ENCODE assay signal across 1 cellular context in genomic region chr1:33372677-33373076, GRCh38.
TF ChIP-seq lines count a peak whose summit lies in the region.

No MANE protein-coding gene starts in this region.

TF ChIP-seq in HepG2, 621 proteins besides CTCF, POLR2A, EP300 and RAD21:
- TF ChIP-seq HNRNPK (IDR thresholded peaks at IDR 0.05; ENCODE audit: low read depth, low read length, poor library complexity, severe bottlenecking) (no peak), DRAP1 (CRISPR knock-in tag; IDR thresholded peaks at IDR 0.05) (no peak), RNF219 (CRISPR knock-in tag; IDR thresholded peaks at IDR 0.05) (no peak), HHEX (CRISPR knock-in tag; IDR thresholded peaks at IDR 0.05) (no peak), ZNF879 (CRISPR knock-in tag; IDR thresholded peaks at IDR 0.05) (no peak), CENPX (CRISPR knock-in tag; IDR thresholded peaks at IDR 0.05) (no peak), KDM5B (CRISPR knock-in tag; IDR thresholded peaks at IDR 0.05; ENCODE audit: borderline replicate concordance) (no peak), NFYC (CRISPR knock-in tag; IDR thresholded peaks at IDR 0.05) (no peak), CERS6 (CRISPR knock-in tag; IDR thresholded peaks at IDR 0.05) (no peak), NR2F2 (IDR thresholded peaks at IDR 0.05; ENCODE audit: borderline replicate concordance, low read depth) (no peak)
- TF ChIP-seq, protein P1, sequence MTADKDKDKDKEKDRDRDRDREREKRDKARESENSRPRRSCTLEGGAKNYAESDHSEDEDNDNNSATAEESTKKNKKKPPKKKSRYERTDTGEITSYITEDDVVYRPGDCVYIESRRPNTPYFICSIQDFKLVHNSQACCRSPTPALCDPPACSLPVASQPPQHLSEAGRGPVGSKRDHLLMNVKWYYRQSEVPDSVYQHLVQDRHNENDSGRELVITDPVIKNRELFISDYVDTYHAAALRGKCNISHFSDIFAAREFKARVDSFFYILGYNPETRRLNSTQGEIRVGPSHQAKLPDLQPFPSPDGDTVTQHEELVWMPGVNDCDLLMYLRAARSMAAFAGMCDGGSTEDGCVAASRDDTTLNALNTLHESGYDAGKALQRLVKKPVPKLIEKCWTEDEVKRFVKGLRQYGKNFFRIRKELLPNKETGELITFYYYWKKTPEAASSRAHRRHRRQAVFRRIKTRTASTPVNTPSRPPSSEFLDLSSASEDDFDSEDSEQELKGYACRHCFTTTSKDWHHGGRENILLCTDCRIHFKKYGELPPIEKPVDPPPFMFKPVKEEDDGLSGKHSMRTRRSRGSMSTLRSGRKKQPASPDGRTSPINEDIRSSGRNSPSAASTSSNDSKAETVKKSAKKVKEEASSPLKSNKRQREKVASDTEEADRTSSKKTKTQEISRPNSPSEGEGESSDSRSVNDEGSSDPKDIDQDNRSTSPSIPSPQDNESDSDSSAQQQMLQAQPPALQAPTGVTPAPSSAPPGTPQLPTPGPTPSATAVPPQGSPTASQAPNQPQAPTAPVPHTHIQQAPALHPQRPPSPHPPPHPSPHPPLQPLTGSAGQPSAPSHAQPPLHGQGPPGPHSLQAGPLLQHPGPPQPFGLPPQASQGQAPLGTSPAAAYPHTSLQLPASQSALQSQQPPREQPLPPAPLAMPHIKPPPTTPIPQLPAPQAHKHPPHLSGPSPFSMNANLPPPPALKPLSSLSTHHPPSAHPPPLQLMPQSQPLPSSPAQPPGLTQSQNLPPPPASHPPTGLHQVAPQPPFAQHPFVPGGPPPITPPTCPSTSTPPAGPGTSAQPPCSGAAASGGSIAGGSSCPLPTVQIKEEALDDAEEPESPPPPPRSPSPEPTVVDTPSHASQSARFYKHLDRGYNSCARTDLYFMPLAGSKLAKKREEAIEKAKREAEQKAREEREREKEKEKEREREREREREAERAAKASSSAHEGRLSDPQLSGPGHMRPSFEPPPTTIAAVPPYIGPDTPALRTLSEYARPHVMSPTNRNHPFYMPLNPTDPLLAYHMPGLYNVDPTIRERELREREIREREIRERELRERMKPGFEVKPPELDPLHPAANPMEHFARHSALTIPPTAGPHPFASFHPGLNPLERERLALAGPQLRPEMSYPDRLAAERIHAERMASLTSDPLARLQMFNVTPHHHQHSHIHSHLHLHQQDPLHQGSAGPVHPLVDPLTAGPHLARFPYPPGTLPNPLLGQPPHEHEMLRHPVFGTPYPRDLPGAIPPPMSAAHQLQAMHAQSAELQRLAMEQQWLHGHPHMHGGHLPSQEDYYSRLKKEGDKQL (CRISPR knock-in tag; IDR thresholded peaks at IDR 0.05; ENCODE audit: low read depth) = no peak
TF ChIP-seq in HepG2: peak in this region for 0.
